1 cellular context compared by ENCODE assay signal in genomic region chr7:16739863-16740622, GRCh38.
TF ChIP-seq lines count a peak whose summit lies in the region.

No MANE protein-coding gene starts in this region.

TF ChIP-seq in HEK293, 187 proteins besides CTCF, POLR2A, EP300 and RAD21 (continued from another document):
- TF ChIP-seq ZBTB44 (tag by site-specific recombination; IDR thresholded peaks at IDR 0.05) (peak; percentile 63), PRDM10 (tag by site-specific recombination; IDR thresholded peaks at IDR 0.05) (peak; percentile 54; the same call in 1 of the 2 replicates), ZNF19 (tag by site-specific recombination; IDR thresholded peaks at IDR 0.05; ENCODE audit: low read depth) (no peak), ZNF670 (tag by site-specific recombination; IDR thresholded peaks at IDR 0.05; ENCODE audit: low read depth) (no peak), RBAK (tag by site-specific recombination; IDR thresholded peaks at IDR 0.05) (0 out of 2 replicates have a peak, but pooled peaks have one; percentile 30), PRDM4 (tag by site-specific recombination; IDR thresholded peaks at IDR 0.05) (0 out of 2 replicates have a peak, but pooled peaks have one; percentile 20), ZNF843 (tag by site-specific recombination; IDR thresholded peaks at IDR 0.05) (peak; percentile 79), YY2 (tag by site-specific recombination; IDR thresholded peaks at IDR 0.05) (no peak), ZXDB (tag by site-specific recombination; IDR thresholded peaks at IDR 0.05) (peak; percentile 43), ZNF24 (tag by site-specific recombination; IDR thresholded peaks at IDR 0.05) (0 out of 2 replicates have a peak, but pooled peaks have one; percentile 28), ZSCAN18 (tag by site-specific recombination; IDR thresholded peaks at IDR 0.05) (no peak), SP7 (tag by site-specific recombination; IDR thresholded peaks at IDR 0.05) (peak; percentile 78), ZNF140 (tag by site-specific recombination; IDR thresholded peaks at IDR 0.05) (no peak), REST (tag by site-specific recombination; IDR thresholded peaks at IDR 0.05) (no peak), ZNF138 (tag by site-specific recombination; IDR thresholded peaks at IDR 0.05; ENCODE audit: borderline replicate concordance) (no peak), ZNF366 (tag by site-specific recombination; conservative IDR thresholded peaks at IDR 0.05) (peak; percentile 61), ZNF518A (tag by site-specific recombination; conservative IDR thresholded peaks at IDR 0.05; ENCODE audit: low read depth) (0 out of 2 replicates have a peak, but pooled peaks have one; percentile 10)
